In the genomic region with DNA sequence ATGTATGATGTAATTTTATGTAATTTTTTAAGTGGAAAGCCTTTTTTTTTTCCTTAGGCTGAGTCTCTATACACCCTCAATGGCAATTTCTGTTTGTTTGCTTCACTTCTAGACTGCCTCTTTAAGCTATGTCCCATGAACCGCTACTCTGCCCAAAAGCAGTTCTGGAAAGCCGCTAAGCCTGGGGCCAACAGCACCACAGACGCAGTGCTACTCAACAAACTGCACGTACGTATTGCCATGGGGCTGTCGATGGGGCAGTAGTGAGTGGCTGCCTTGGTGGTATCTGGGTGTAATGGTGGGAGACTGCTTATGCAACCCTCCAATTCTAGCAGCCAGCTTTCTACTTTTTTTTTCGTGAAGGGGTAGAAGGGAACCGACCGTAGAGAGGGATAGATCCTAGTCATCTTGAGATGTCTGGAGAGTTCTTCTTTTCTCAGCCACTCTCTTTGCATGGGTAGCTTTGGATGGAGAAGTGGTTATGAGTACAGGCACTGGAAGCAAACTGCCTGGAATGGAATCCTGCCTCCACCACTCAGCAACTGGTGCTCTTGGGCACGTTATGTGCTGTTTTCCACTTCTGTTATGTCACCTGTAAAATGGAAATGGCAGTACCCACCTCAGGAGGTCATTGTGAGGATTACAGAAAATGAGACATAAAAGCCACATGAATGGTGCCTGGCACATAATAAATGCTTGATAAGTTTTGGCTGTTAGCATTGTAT, we compare ENCODE assay signal across 30 cellular contexts.
"Had no signal": no experiment of that assay in that cellular context is flagged by ENCODE, and none has a peak within 500 bp of the region (broad histone marks: within the 10 kb centered on the region; RNA-seq: fewer than 3 reads in every experiment).

No MANE protein-coding gene starts in this region.

- ATAC-seq: activated CD8-positive, alpha-beta memory T cell treated with anti-CD3 and anti-CD28 coated beads, Interleukin-2, amount 10 ng/mL, durations not matched to agents 7 days and 5 days; Right ventricle myocardium inferior had no signal

- H3K4me3 Mint-ChIP-seq: activated B cell treated with CpG ODN at 0.5 μM for 24 hours; activated CD4-positive, alpha-beta memory T cell treated with anti-CD3 and anti-CD28 coated beads, Interleukin-2, amount 10 ng/mL, durations not matched to agents 7 days and 5 days; activated CD8-positive, alpha-beta memory T cell treated with anti-CD3 and anti-CD28 coated beads, Interleukin-2, amount 10 ng/mL, durations not matched to agents 7 days and 5 days; activated naive CD8-positive, alpha-beta T cell treated with anti-CD3 and anti-CD28 coated beads, Interleukin-2, amount 10 ng/mL, durations not matched to agents 7 days and 5 days; central memory CD8-positive, alpha-beta T cell had no signal

- H3K9me3 Mint-ChIP-seq: activated B cell treated with CpG ODN at 0.5 μM for 24 hours; activated CD4-positive, alpha-beta memory T cell treated with anti-CD3 and anti-CD28 coated beads, Interleukin-2, amount 10 ng/mL, durations not matched to agents 7 days and 5 days; activated naive CD8-positive, alpha-beta T cell treated with anti-CD3 and anti-CD28 coated beads, Interleukin-2, amount 10 ng/mL, durations not matched to agents 7 days and 5 days; central memory CD8-positive, alpha-beta T cell had no signal

- DNase-seq: activated B cell treated with CpG ODN at 0.5 μM for 24 hours; activated CD4-positive, alpha-beta memory T cell treated with anti-CD3 and anti-CD28 coated beads, Interleukin-2, amount 10 ng/mL, durations not matched to agents 7 days and 5 days; activated CD4-positive, alpha-beta T cell treated with anti-CD3 and anti-CD28 coated beads for 4 hours; activated CD4-positive, alpha-beta T cell treated with anti-CD3 and anti-CD28 coated beads, Interleukin-2, amount 50 U/mL, for 1 hour; activated CD4-positive, CD25-positive, alpha-beta regulatory T cell treated with anti-CD3 and anti-CD28 coated beads, Interleukin-2, amount 50 U/mL, for 72 hours; activated CD8-positive, alpha-beta memory T cell treated with anti-CD3 and anti-CD28 coated beads for 24 hours; activated CD8-positive, alpha-beta memory T cell treated with anti-CD3 and anti-CD28 coated beads, Interleukin-2, amount 10 ng/mL, durations not matched to agents 7 days and 5 days; activated CD8-positive, alpha-beta memory T cell treated with anti-CD3 and anti-CD28 coated beads, Interleukin-2, amount 50 U/mL, for 48 hours; activated effector memory CD4-positive, alpha-beta T cell treated with anti-CD3 and anti-CD28 coated beads, Interleukin-2, amount 50 U/mL, for 16 hours; activated naive CD4-positive, alpha-beta T cell; activated naive CD4-positive, alpha-beta T cell treated with anti-CD3 and anti-CD28 coated beads, Interleukin-2, amount 50 U/mL, for 16 hours; activated naive CD8-positive, alpha-beta T cell treated with anti-CD3 and anti-CD28 coated beads, Interleukin-2, amount 10 ng/mL, durations not matched to agents 7 days and 5 days; activated T-cell treated with anti-CD3 and anti-CD28 coated beads, Interleukin-2, amount 50 U/mL, for 48 hours; amygdala; Kasumi-1; MG63; NCI-H1092; NCI-H1436 treated with DMSO at 0.1 percent for 48 hours; NCI-H1694 treated with DMSO at 0.1 percent for 48 hours; NCI-H2029; NCI-H345; NCI-H524 treated with DMSO at 0.1 percent for 48 hours; NK-92 treated with Interleukin-12 subunit alpha and Interleukin-12 subunit beta, amount 100 ng/mL, for 24 hours; PC-9; SW 1271; T-helper 1 cell; T-helper 2 cell; T-helper 9 cell had no signal

- H3K27me3 Mint-ChIP-seq: activated B cell treated with CpG ODN at 0.5 μM for 24 hours; activated CD4-positive, alpha-beta memory T cell treated with anti-CD3 and anti-CD28 coated beads, Interleukin-2, amount 10 ng/mL, durations not matched to agents 7 days and 5 days; activated CD8-positive, alpha-beta memory T cell treated with anti-CD3 and anti-CD28 coated beads, Interleukin-2, amount 10 ng/mL, durations not matched to agents 7 days and 5 days; activated naive CD8-positive, alpha-beta T cell treated with anti-CD3 and anti-CD28 coated beads, Interleukin-2, amount 10 ng/mL, durations not matched to agents 7 days and 5 days; central memory CD8-positive, alpha-beta T cell had no signal

- H3K4me1 Mint-ChIP-seq: activated CD4-positive, alpha-beta memory T cell treated with anti-CD3 and anti-CD28 coated beads, Interleukin-2, amount 10 ng/mL, durations not matched to agents 7 days and 5 days; activated CD8-positive, alpha-beta memory T cell treated with anti-CD3 and anti-CD28 coated beads, Interleukin-2, amount 10 ng/mL, durations not matched to agents 7 days and 5 days; activated naive CD8-positive, alpha-beta T cell treated with anti-CD3 and anti-CD28 coated beads, Interleukin-2, amount 10 ng/mL, durations not matched to agents 7 days and 5 days had no signal

- H3K27ac Mint-ChIP-seq: activated CD4-positive, alpha-beta memory T cell treated with anti-CD3 and anti-CD28 coated beads, Interleukin-2, amount 10 ng/mL, durations not matched to agents 7 days and 5 days; activated CD8-positive, alpha-beta memory T cell treated with anti-CD3 and anti-CD28 coated beads, Interleukin-2, amount 10 ng/mL, durations not matched to agents 7 days and 5 days; activated naive CD8-positive, alpha-beta T cell treated with anti-CD3 and anti-CD28 coated beads, Interleukin-2, amount 10 ng/mL, durations not matched to agents 7 days and 5 days had no signal
